Comparison of ENCODE assay signal across 15 cellular contexts in genomic region chr7:154646126-154647013, GRCh38.
DNase-seq lines count a peak whose midpoint lies in the region; FAIRE-seq and TF ChIP-seq lines count a peak whose summit lies in the region.
"Had no signal": no experiment of that assay in that cellular context is flagged by ENCODE, and none has a peak within 500 bp of the region (broad histone marks: within the 10 kb centered on the region; RNA-seq: fewer than 3 reads in every experiment).

No MANE protein-coding gene starts in this region.

- no peak for TF ChIP-seq POLR2A in GM12891 (IDR thresholded peaks at IDR 0.05; ENCODE audit: low read depth, low read length)

- H3K36me3 ChIP-seq in astrocyte (ENCODE audit: insufficient read depth, low read length) (no peaks in the 10 kb centered on the region), neural progenitor cell (no peaks in the 10 kb centered on the region)
- H3K36me3 ChIP-seq: BLaER1 had no signal

- peaks cover 4% of the 10 kb centered on the region for H3K9me3 Mint-ChIP-seq in astrocyte (ENCODE audit: unreplicated experiment)
- peaks cover 3% of the 10 kb centered on the region for H3K9me3 Mint-ChIP-seq in neural progenitor cell

- H3K4me2 ChIP-seq in astrocyte (ENCODE audit: low read length) (no peak overlapping the region), neural progenitor cell (no peak overlapping the region)
- H3K4me2 ChIP-seq: BLaER1 had no signal

- TF ChIP-seq CTCF in astrocyte (IDR thresholded peaks at IDR 0.05; ENCODE audit: insufficient read depth, low read depth, low read length) (no peak), neural progenitor cell (IDR thresholded peaks at IDR 0.05) (no peak)

- H3K4me1 ChIP-seq in astrocyte (ENCODE audit: insufficient read depth, low read length) = no peaks in the 10 kb centered on the region
- no peaks in the 10 kb centered on the region for H3K4me1 ChIP-seq in neural progenitor cell
- H3K4me1 ChIP-seq: BLaER1, Caco-2 had no signal

- H3K4me3 Mint-ChIP-seq in astrocyte (ENCODE audit: unreplicated experiment) (no peak overlapping the region), neural progenitor cell (no peak overlapping the region)
- H3K4me3 Mint-ChIP-seq: CD8-positive, alpha-beta memory T cell had no signal

- H3K4me3 ChIP-seq in astrocyte (ENCODE audit: insufficient read depth, low read depth, low read length) (no peak overlapping the region), neural progenitor cell (no peak overlapping the region)
- H3K4me3 ChIP-seq: BLaER1 had no signal

- H3K27me3 Mint-ChIP-seq in astrocyte (ENCODE audit: low read depth, unreplicated experiment) (peaks cover 5% of the 10 kb centered on the region), neural progenitor cell (ENCODE audit: insufficient read depth, low read depth) (peaks cover 6% of the 10 kb centered on the region)
- H3K27me3 Mint-ChIP-seq: CD8-positive, alpha-beta memory T cell had no signal

- no peaks in the 10 kb centered on the region for H3K79me2 ChIP-seq in astrocyte (ENCODE audit: insufficient read depth, low read length)
- H3K79me2 ChIP-seq in neural progenitor cell (ENCODE audit: low read depth) = no peaks in the 10 kb centered on the region

- H3K36me3 Mint-ChIP-seq in astrocyte (ENCODE audit: low read depth, unreplicated experiment) (no peaks in the 10 kb centered on the region), neural progenitor cell (no peaks in the 10 kb centered on the region)
- H3K36me3 Mint-ChIP-seq: CD8-positive, alpha-beta memory T cell had no signal

- no peaks in the 10 kb centered on the region for H3K27me3 ChIP-seq in astrocyte (ENCODE audit: insufficient read depth, low read length)
- H3K27me3 ChIP-seq in neural progenitor cell = no peaks in the 10 kb centered on the region
- H3K27me3 ChIP-seq: BLaER1 had no signal

- H4K20me1 ChIP-seq in astrocyte (ENCODE audit: insufficient read depth, low read length) = no peaks in the 10 kb centered on the region
- no peaks in the 10 kb centered on the region for H4K20me1 ChIP-seq in neural progenitor cell (ENCODE audit: low read depth)
- H4K20me1 ChIP-seq: BLaER1 had no signal

- DNase-seq in H4 (ENCODE audit: low spot score) (peak; percentile 78), RCC 7860 (ENCODE audit: low spot score) (peak; percentile 48), astrocyte (ENCODE audit: low read depth) (peak; percentile 94), neural progenitor cell (ENCODE audit: low spot score) (no peak), GM12891 (ENCODE audit: insufficient read length, low spot score) (no peak), superior temporal gyrus (ENCODE audit: extremely low spot score) (no peak), posterior vena cava (ENCODE audit: low spot score) (no peak)
- DNase-seq: 8988T; AML-193; Caco-2; CD8-positive, alpha-beta memory T cell; DND-41; GF-D8 had no signal

- H3K9ac ChIP-seq in astrocyte (ENCODE audit: low read length) (no peak overlapping the region), neural progenitor cell (no peak overlapping the region)
- H3K9ac ChIP-seq: BLaER1 had no signal

- H3K27ac Mint-ChIP-seq in astrocyte (ENCODE audit: unreplicated experiment) (peak overlapping the region; percentile 83), neural progenitor cell (peak overlapping the region; percentile 13)

- H3K4me1 Mint-ChIP-seq in astrocyte (ENCODE audit: low read depth, unreplicated experiment) (peaks cover 19% of the 10 kb centered on the region), neural progenitor cell (no peaks in the 10 kb centered on the region)
- H3K4me1 Mint-ChIP-seq: CD8-positive, alpha-beta memory T cell had no signal

- peak overlapping the region; percentile 59 for H3K27ac ChIP-seq in astrocyte (ENCODE audit: low read depth, low read length)
- no peak overlapping the region for H3K27ac ChIP-seq in neural progenitor cell
- H3K27ac ChIP-seq: BLaER1 had no signal

- no peaks in the 10 kb centered on the region for H3F3A ChIP-seq in neural progenitor cell (ENCODE audit: low read depth)

- H2AFZ ChIP-seq in astrocyte (ENCODE audit: low read depth, low read length) = peak overlapping the region; percentile 27
- H2AFZ ChIP-seq in neural progenitor cell (replicated peaks) = no peak overlapping the region

- intact Hi-C loops in posterior vena cava (cut with DNase I) = no loop called here

- FAIRE-seq in RCC 7860 (lab: Jason Lieb, UNC) = peak; percentile 73
- no peak for FAIRE-seq in astrocyte (lab: Jason Lieb, UNC)
- FAIRE-seq in GM12891 (lab: Jason Lieb, UNC) = no peak
- FAIRE-seq: H54 had no signal

- H3K9me3 ChIP-seq in astrocyte (ENCODE audit: insufficient read depth, low read depth, low read length) (peaks cover 7% of the 10 kb centered on the region), neural progenitor cell (ENCODE audit: low read depth) (no peaks in the 10 kb centered on the region)
- H3K9me3 ChIP-seq: Caco-2 had no signal

TF ChIP-seq in GM12891, 5 proteins besides CTCF, POLR2A, EP300 and RAD21:
- no peak for TF ChIP-seq PAX5 (IDR thresholded peaks at IDR 0.05; ENCODE audit: insufficient read depth, low read length, severe bottlenecking)
- TF ChIP-seq SPI1 (IDR thresholded peaks at IDR 0.05; ENCODE audit: low read depth, low read length) = no peak
- no peak for TF ChIP-seq POU2F2 (IDR thresholded peaks at IDR 0.05; ENCODE audit: low read depth, low read length)
- no peak for TF ChIP-seq POLR2AphosphoS5 (IDR thresholded peaks at IDR 0.05; ENCODE audit: low read depth, low read length)

Comparison
In these comparisons a context has a peak if more than half of its experiments do, and no peak if none do; other contexts are left out.
1. DNase-seq: peak in H4 (single experiment), RCC 7860 (single experiment) and astrocyte (single experiment); none in neural progenitor cell (single experiment), GM12891 (single experiment), superior temporal gyrus (single experiment) and posterior vena cava (single experiment).